Comparison of ENCODE assay signal across 8 cellular contexts in genomic region chr15:65184944-65185717, GRCh38. TPM values are rescaled to one million over a fixed set of nuclear protein-coding genes. Genes with fewer than 3 reads are reported as not detected.
DNase-seq lines count a peak whose midpoint lies in the region; ATAC-seq and TF ChIP-seq lines count a peak whose summit lies in the region.

TSS of gene CLPX (minus strand) at chr15:65185342. CDS start at chr15:65185153, 189 bp downstream.

- 0% methylated on average over 54 of the region's 67 CpGs for WGBS in prostate gland

- peak; percentile 37 for DNase-seq in NCI-H187 treated with DMSO at 0.1 percent for 48 hours (lab: John Stamatoyannopoulos, UW)
- DNase-seq in T-helper 2 cell = peak; percentile 75 to 98 (median 90)
- peak; percentile 89 for DNase-seq in right atrium auricular region (ENCODE audit: low spot score)
- DNase-seq in prostate gland (ENCODE audit: low spot score) = peak; percentile 87
- peak; percentile 93 for DNase-seq in ureter (ENCODE audit: low spot score)

- peak; percentile 45 for ATAC-seq in GM18499 (IDR thresholded peaks at IDR 0.05; ENCODE audit: insufficient read depth, unreplicated experiment)
- ATAC-seq in HG02943 (IDR thresholded peaks at IDR 0.05; ENCODE audit: low read depth, unreplicated experiment) = peak; percentile 61

- H3K27me3 ChIP-seq in right atrium auricular region (no peaks in the 10 kb centered on the region), prostate gland (replicated peaks; ENCODE audit: insufficient read depth) (no peaks in the 10 kb centered on the region)

- H3K4me1 ChIP-seq in right atrium auricular region (peaks cover 0 to 37% of the 10 kb centered on the region in 2 donors), prostate gland (replicated peaks) (no peaks in the 10 kb centered on the region)

- H3K36me3 ChIP-seq in right atrium auricular region (no peaks in the 10 kb centered on the region), prostate gland (no peaks in the 10 kb centered on the region)

- intact Hi-C loops in prostate gland (cut with DNase I) = loop anchor here (5.0 kb wide), 2 partner anchors 112 to 153 kb away; partner anchors contain the start of gene RNU5A-1

- H3K27ac ChIP-seq in angular gyrus (ENCODE audit: low read depth, low read length) (peak within 1 kb of the TSS; percentile 95), right atrium auricular region (peak within 1 kb of the TSS; percentile 93 to 99), prostate gland (peak within 1 kb of the TSS; percentile 94 to 97)

- TF ChIP-seq POLR2A in prostate gland (IDR thresholded peaks at IDR 0.05) = peak; percentile 66

- H3K4me3 ChIP-seq in right atrium auricular region = peak within 1 kb of the TSS; percentile 87 to 97
- H3K4me3 ChIP-seq in prostate gland = peak within 1 kb of the TSS; percentile 89 to 92

- no peak for TF ChIP-seq CTCF in right atrium auricular region (IDR thresholded peaks at IDR 0.05)
- no peak for TF ChIP-seq CTCF in prostate gland (IDR thresholded peaks at IDR 0.05)

- H3K9me3 ChIP-seq in right atrium auricular region = no peaks in the 10 kb centered on the region
- H3K9me3 ChIP-seq in prostate gland = no peaks in the 10 kb centered on the region

RNA-seq across cellular contexts. Expression of gene CLPX, which starts in this region (rescaled TPM):
- total RNA-seq in right atrium auricular region (10 to 100 TPM; 28.8 to 39.5 TPM), prostate gland (10 to 100 TPM; 36.2 to 41.2 TPM), ureter (52.6 TPM)

Comparison
In these comparisons a context has a peak if more than half of its experiments do, and no peak if none do; other contexts are left out.
1. Peak in every context shown above with its lines: DNase-seq, ATAC-seq, H3K4me3 ChIP-seq and H3K27ac ChIP-seq.
2. DNase-seq: peak in every context shown above with its lines; median percentile 93 in ureter; 90 in T-helper 2 cell; 89 in right atrium auricular region; 87 in prostate gland; 37 in NCI-H187 treated with DMSO at 0.1 percent for 48 hours.